29 cellular contexts compared by ENCODE assay signal in genomic region chr9:14677396-14677795, GRCh38. TPM values are rescaled to one million over a fixed set of nuclear protein-coding genes. Genes with fewer than 3 reads are reported as not detected.
"Had no signal": no experiment of that assay in that cellular context is flagged by ENCODE, and none has a peak within 500 bp of the region (broad histone marks: within the 10 kb centered on the region; RNA-seq: fewer than 3 reads in every experiment).

No MANE protein-coding gene starts in this region.

- H3K27ac Mint-ChIP-seq: activated CD4-positive, alpha-beta memory T cell treated with anti-CD3 and anti-CD28 coated beads, Interleukin-2, amount 10 ng/mL, durations not matched to agents 7 days and 5 days; activated CD4-positive, alpha-beta T cell treated with anti-CD3 and anti-CD28 coated beads for 36 hours; activated naive CD4-positive, alpha-beta T cell treated with anti-CD3 and anti-CD28 coated beads for 36 hours; activated naive CD8-positive, alpha-beta T cell; activated T-helper 17 cell treated with anti-CD3 and anti-CD28 coated beads, Interleukin-2, amount 50 U/mL, for 72 hours; T-cell had no signal

- H3K27ac ChIP-seq: brain microvascular endothelial cell, SJSA1 had no signal

- H3K4me1 ChIP-seq: SJSA1 had no signal

- H3K9me3 ChIP-seq: SJSA1 had no signal

- H3K36me3 ChIP-seq: brain microvascular endothelial cell, SJSA1 had no signal

- H3K4me3 ChIP-seq: SJSA1 had no signal

- FAIRE-seq: RCC 7860, TTC549 had no signal

- H3K27me3 ChIP-seq: brain microvascular endothelial cell, SJSA1 had no signal

- H3K4me3 Mint-ChIP-seq: activated CD4-positive, alpha-beta memory T cell treated with anti-CD3 and anti-CD28 coated beads, Interleukin-2, amount 10 ng/mL, durations not matched to agents 7 days and 5 days; activated CD4-positive, alpha-beta T cell treated with anti-CD3 and anti-CD28 coated beads for 36 hours; activated naive CD4-positive, alpha-beta T cell treated with anti-CD3 and anti-CD28 coated beads for 36 hours; activated naive CD8-positive, alpha-beta T cell; activated T-helper 17 cell treated with anti-CD3 and anti-CD28 coated beads, Interleukin-2, amount 50 U/mL, for 72 hours; T-cell had no signal

- H3K9me3 Mint-ChIP-seq: activated CD4-positive, alpha-beta memory T cell treated with anti-CD3 and anti-CD28 coated beads, Interleukin-2, amount 10 ng/mL, durations not matched to agents 7 days and 5 days; activated naive CD4-positive, alpha-beta T cell treated with anti-CD3 and anti-CD28 coated beads for 36 hours; activated T-helper 17 cell treated with anti-CD3 and anti-CD28 coated beads, Interleukin-2, amount 50 U/mL, for 72 hours; T-cell had no signal

- H3K27me3 Mint-ChIP-seq: activated CD4-positive, alpha-beta memory T cell treated with anti-CD3 and anti-CD28 coated beads, Interleukin-2, amount 10 ng/mL, durations not matched to agents 7 days and 5 days; activated CD4-positive, alpha-beta T cell treated with anti-CD3 and anti-CD28 coated beads for 36 hours; activated naive CD8-positive, alpha-beta T cell; activated T-helper 17 cell treated with anti-CD3 and anti-CD28 coated beads, Interleukin-2, amount 50 U/mL, for 72 hours; T-cell had no signal

- DNase-seq: activated CD4-positive, alpha-beta memory T cell treated with anti-CD3 and anti-CD28 coated beads, Interleukin-2, amount 10 ng/mL, durations not matched to agents 7 days and 5 days; activated CD4-positive, alpha-beta T cell treated with anti-CD3 and anti-CD28 coated beads for 36 hours; activated CD4-positive, alpha-beta T cell treated with anti-CD3 and anti-CD28 coated beads, Interleukin-2, amount 50 U/mL, for 1 hour; activated gamma-delta T cell; activated naive CD4-positive, alpha-beta T cell treated with anti-CD3 and anti-CD28 coated beads for 36 hours; activated T-cell treated with anti-CD3 and anti-CD28 coated beads for 4 hours; activated T-cell treated with anti-CD3 and anti-CD28 coated beads, Interleukin-2, amount 50 U/mL, for 48 hours; amygdala; brain microvascular endothelial cell; cerebellar nuclear complex; Karpas-422; MM.1S; NCI-H1105; NCI-H1436 treated with DMSO at 0.1 percent for 48 hours; NCI-H187; NCI-H2081; NCI-H446; NCI-H524; SHP77; T-cell; T-helper 2 cell; T1000 had no signal

- ATAC-seq: activated CD4-positive, alpha-beta T cell treated with anti-CD3 and anti-CD28 coated beads for 36 hours; activated T-helper 17 cell treated with anti-CD3 and anti-CD28 coated beads, Interleukin-2, amount 50 U/mL, for 72 hours; T-cell had no signal

RNA-seq across cellular contexts. Expression of gene CER1, which starts 45.1 kb away (rescaled TPM):
- total RNA-seq: activated CD4-positive, alpha-beta memory T cell treated with anti-CD3 and anti-CD28 coated beads, Interleukin-2, amount 10 ng/mL, durations not matched to agents 7 days and 5 days; activated CD4-positive, alpha-beta T cell treated with anti-CD3 and anti-CD28 coated beads for 36 hours; activated CD8-positive, alpha-beta memory T cell treated with anti-CD3 and anti-CD28 coated beads for 36 hours; activated naive CD4-positive, alpha-beta T cell treated with anti-CD3 and anti-CD28 coated beads for 36 hours; activated T-helper 17 cell treated with anti-CD3 and anti-CD28 coated beads, Interleukin-2, amount 50 U/mL, for 72 hours; cardiac septum; SJSA1; T-cell had no signal
